Comparison of ENCODE assay signal across 30 cellular contexts in the genomic region with DNA sequence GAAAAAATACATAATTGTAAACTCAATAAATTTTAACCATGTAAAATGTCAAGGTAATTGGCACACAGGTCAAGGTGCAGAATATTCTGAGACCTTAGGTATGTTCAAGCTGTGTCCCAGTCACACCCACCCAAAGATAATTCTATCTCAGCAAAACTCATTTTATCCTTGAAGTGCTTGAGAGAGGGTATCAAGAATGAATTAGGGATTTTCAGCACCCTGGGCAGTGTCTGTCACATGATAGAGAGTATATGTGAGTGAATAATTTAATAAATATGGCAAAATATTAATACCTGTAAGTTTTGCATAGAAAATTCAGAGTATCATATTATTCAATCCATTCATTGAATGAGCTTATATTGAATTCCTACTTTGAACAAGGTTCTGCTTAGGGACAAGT.
"Had no signal": no experiment of that assay in that cellular context is flagged by ENCODE, and none has a peak within 500 bp of the region (broad histone marks: within the 10 kb centered on the region; RNA-seq: fewer than 3 reads in every experiment).

No MANE protein-coding gene starts in this region.

- H3K4me3 ChIP-seq: adrenal gland, ascending aorta, body of pancreas, breast epithelium, cardiac muscle cell had no signal

- H3K27me3 ChIP-seq: adrenal gland, ascending aorta, body of pancreas, brain microvascular endothelial cell, breast epithelium, cardiac muscle cell had no signal

- H3K4me1 ChIP-seq: adrenal gland, ascending aorta, body of pancreas, breast epithelium had no signal

- ATAC-seq: activated naive CD4-positive, alpha-beta T cell treated with anti-CD3 and anti-CD28 coated beads, Interleukin-2, amount 50 U/mL, for 72 hours; activated naive CD8-positive, alpha-beta T cell treated with anti-CD3 and anti-CD28 coated beads, Interleukin-2, amount 50 U/mL, for 24 hours; activated T-cell treated with anti-CD3 and anti-CD28 coated beads, Interleukin-2, amount 50 U/mL, for 4 hours; activated T-cell treated with anti-CD3 and anti-CD28 coated beads, Interleukin-2, amount 50 U/mL, for 72 hours; activated T-helper 17 cell treated with anti-CD3 and anti-CD28 coated beads, Interleukin-2, amount 50 U/mL, for 72 hours; body of pancreas had no signal

- H3K36me3 ChIP-seq: adrenal gland, ascending aorta, brain microvascular endothelial cell, breast epithelium, cardiac muscle cell had no signal

- H3K9me3 ChIP-seq: adrenal gland, ascending aorta, body of pancreas, breast epithelium had no signal

- H3K27ac ChIP-seq: adrenal gland, ascending aorta, body of pancreas, brain microvascular endothelial cell, breast epithelium, cardiac muscle cell had no signal

- DNase-seq: activated effector memory CD4-positive, alpha-beta T cell treated with anti-CD3 and anti-CD28 coated beads, Interleukin-2, amount 50 U/mL, for 16 hours; activated effector memory CD4-positive, alpha-beta T cell treated with Interleukin-2 at 50 U/mL for 16 hours; activated gamma-delta T cell; activated gamma-delta T cell treated with Interleukin-2 at 50 U/mL for 16 hours; activated naive CD4-positive, alpha-beta T cell; activated naive CD4-positive, alpha-beta T cell treated with anti-CD3 and anti-CD28 coated beads for 36 hours; activated naive CD4-positive, alpha-beta T cell treated with anti-CD3 and anti-CD28 coated beads, Interleukin-2, amount 10 ng/mL, durations not matched to agents 7 days and 5 days; activated naive CD4-positive, alpha-beta T cell treated with anti-CD3 and anti-CD28 coated beads, Interleukin-2, amount 50 U/mL, for 16 hours; activated naive CD4-positive, alpha-beta T cell treated with Interleukin-2 at 50 U/mL for 16 hours; activated naive CD8-positive, alpha-beta T cell treated with anti-CD3 and anti-CD28 coated beads for 36 hours; activated naive CD8-positive, alpha-beta T cell treated with anti-CD3 and anti-CD28 coated beads, Interleukin-2, amount 10 ng/mL, durations not matched to agents 7 days and 5 days; activated naive CD8-positive, alpha-beta T cell treated with anti-CD3 and anti-CD28 coated beads, Interleukin-2, amount 50 U/mL, for 24 hours; activated T-cell treated with anti-CD3 and anti-CD28 coated beads, Interleukin-2, amount 50 U/mL, for 4 hours; activated T-cell treated with anti-CD3 and anti-CD28 coated beads, Interleukin-2, amount 50 U/mL, for 48 hours; activated T-cell treated with anti-CD3 and anti-CD28 coated beads, Interleukin-2, amount 50 U/mL, for 72 hours; adrenal gland; amniotic stem cell; amygdala; anterior cingulate cortex; aorta; body of pancreas; brain microvascular endothelial cell; caudate nucleus; central memory CD4-positive, alpha-beta T cell; cerebellar nuclear complex had no signal
